Comparison of ENCODE assay signal across 19 cellular contexts in the genomic region with DNA sequence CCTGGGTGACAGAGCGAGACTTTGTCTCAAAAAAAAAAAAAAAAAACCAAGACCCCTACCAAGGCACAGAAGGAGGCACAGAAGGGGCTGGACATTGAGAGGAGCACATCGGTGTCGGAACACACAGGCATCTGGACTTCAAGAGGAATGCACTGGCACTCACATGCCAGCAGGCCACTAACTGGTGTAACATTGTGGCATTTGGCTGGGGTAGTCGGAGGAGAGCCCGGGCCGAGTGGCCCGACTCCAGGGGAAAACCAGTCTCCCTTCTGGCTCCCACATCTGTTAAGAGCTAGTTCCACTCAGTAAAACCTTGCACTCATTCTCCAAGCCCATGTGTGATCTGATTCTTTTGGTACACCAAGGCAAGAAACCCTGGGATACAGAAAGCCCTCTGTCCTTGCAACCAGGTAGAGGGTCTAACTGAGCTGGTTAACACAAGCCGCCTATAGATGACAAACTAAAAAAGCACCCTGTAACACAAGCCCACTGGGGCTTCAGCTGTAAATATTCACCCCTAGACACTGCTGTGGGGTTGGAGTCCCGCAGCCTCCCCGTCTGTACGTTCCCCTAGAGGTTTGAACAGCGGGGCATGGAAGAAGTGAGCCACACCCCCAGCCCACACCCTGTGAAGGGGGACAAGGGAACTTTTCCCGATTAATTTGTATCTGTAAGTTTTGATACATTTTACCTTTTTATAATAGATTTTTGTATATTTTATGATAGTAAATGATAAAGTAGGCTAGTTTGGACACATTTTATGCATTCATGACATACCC. TPM values are rescaled to one million over a fixed set of nuclear protein-coding genes. Genes with fewer than 3 reads are reported as not detected.
DNase-seq lines count a peak whose midpoint lies in the region; ATAC-seq, FAIRE-seq and TF ChIP-seq lines count a peak whose summit lies in the region.
"Had no signal": no experiment of that assay in that cellular context is flagged by ENCODE, and none has a peak within 500 bp of the region (broad histone marks: within the 10 kb centered on the region; RNA-seq: fewer than 3 reads in every experiment).

No MANE protein-coding gene starts in this region.

- no peak overlapping the region for H3K56ac ChIP-seq in H1 (replicated peaks; ENCODE audit: insufficient read length, low read depth, low read length)

- no peak for FAIRE-seq in H1 (lab: Jason Lieb, UNC)

- CTCF ChIA-PET in H1 (lab: Charles Lee; ENCODE audit: partially characterized antibody), result interaction anchor here (1.5 kb wide), 2 partner anchors 10 to 116 kb away, joined by 3 to 4 read pairs; no protein-coding TSS in a partner anchor

- no peak overlapping the region; the same call in 1 of the 2 replicates for H4K8ac ChIP-seq in H1 (ENCODE audit: extremely low read depth, insufficient read depth, low read length)

- no peak overlapping the region for H3K14ac ChIP-seq in H1 (ENCODE audit: insufficient read length)

- WGBS in H1 (ENCODE audit: extremely low coverage in 1 of 2, insufficient coverage in 1 of 2, insufficient read length in 1 of 2, insufficient replicate concordance in 2 of 2, low coverage in 1 of 2, low lambda C conversion rate in 2 of 2, missing lambda C conversion rate in 1 of 2), 2 experiments, result 93% methylated on average over 13 of the region's 13 CpGs; no CpG with 5 or more reads in 1 of the 2 experiments

- ATAC-seq in Right ventricle myocardium inferior (peak; percentile 74), HG02678 (IDR thresholded peaks at IDR 0.05; ENCODE audit: unreplicated experiment) (no peak), GM18907 (IDR thresholded peaks at IDR 0.05; ENCODE audit: unreplicated experiment) (no peak)

- H3K9me3 ChIP-seq in right atrium auricular region (no peaks in the 10 kb centered on the region), H1 (ENCODE audit: insufficient read depth in 2 of 2, low read depth in 1 of 2, low read length in 1 of 2) (peaks cover 6 to 10% of the 10 kb centered on the region in 2 experiments; a peak in 3 of 4 replicates)

- no peaks in the 10 kb centered on the region for H3K79me1 ChIP-seq in H1 (ENCODE audit: low read depth, low read length)

- no peak overlapping the region for H3K4ac ChIP-seq in H1 (replicated peaks; ENCODE audit: insufficient read length, low read depth, low read length)

- no peak overlapping the region for H3K9ac ChIP-seq in H1 (replicated peaks in 1 of 4; ENCODE audit: extremely low read depth in 1 of 4, low read depth in 3 of 4, low read length in 3 of 4)
- H3K9ac ChIP-seq: BLaER1 treated with 17β-estradiol and CSF1 and Interleukin-3, amounts not matched to agents 10 nM and 100 nM had no signal

- no peaks in the 10 kb centered on the region for H3K27me3 ChIP-seq in right atrium auricular region
- no peaks in the 10 kb centered on the region for H3K27me3 ChIP-seq in H1 (replicated peaks in 1 of 4; ENCODE audit: control insufficient read depth in 3 of 4, extremely low read depth in 1 of 4, insufficient read depth in 3 of 4, low read length in 3 of 4)
- H3K27me3 ChIP-seq: BLaER1 treated with 17β-estradiol and CSF1 and Interleukin-3, amounts not matched to agents 10 nM and 100 nM; SJSA1 had no signal

- H3K27ac ChIP-seq in right atrium auricular region, result no peak overlapping the region
- no peak overlapping the region for H3K27ac ChIP-seq in H1 (ENCODE audit: low read depth, low read length)
- H3K27ac ChIP-seq: BLaER1 treated with 17β-estradiol and CSF1 and Interleukin-3, amounts not matched to agents 10 nM and 100 nM; RWPE1; SJSA1 had no signal

- H4K20me1 ChIP-seq in H1 (replicated peaks in 1 of 2; ENCODE audit: control insufficient read depth in 1 of 2, insufficient read depth in 2 of 2, low read length in 2 of 2), result no peaks in the 10 kb centered on the region
- H4K20me1 ChIP-seq: BLaER1 treated with 17β-estradiol and CSF1 and Interleukin-3, amounts not matched to agents 10 nM and 100 nM had no signal

- H2BK12ac ChIP-seq in H1 (ENCODE audit: low read depth, low read length), result peak overlapping the region; percentile 80; the same call in 1 of the 2 replicates

- H3K4me2 ChIP-seq in H1 (ENCODE audit: insufficient read depth in 1 of 2, low read depth in 2 of 2, low read length in 2 of 2), result no peak overlapping the region
- H3K4me2 ChIP-seq: BLaER1 treated with 17β-estradiol and CSF1 and Interleukin-3, amounts not matched to agents 10 nM and 100 nM had no signal

- no peaks in the 10 kb centered on the region for H3K23me2 ChIP-seq in H1 (ENCODE audit: low read depth, low read length)

- no peak for TF ChIP-seq POLR2A in H1 (IDR thresholded peaks at IDR 0.05; ENCODE audit: control extremely low read depth in 1 of 2, low read depth in 2 of 2, low read length in 2 of 2)

- no peak overlapping the region for H4K91ac ChIP-seq in H1 (replicated peaks; ENCODE audit: insufficient read length, low read length)

- H2AFZ ChIP-seq in H1 (ENCODE audit: low read length), result peak overlapping the region; percentile 88

- H2BK20ac ChIP-seq in H1 (ENCODE audit: low read length), result 0 out of 2 replicates have a peak overlapping the region, but pooled peaks have one; percentile 72

- H3K36me3 ChIP-seq in right atrium auricular region, result no peaks in the 10 kb centered on the region
- H3K36me3 ChIP-seq in H1 (ENCODE audit: control insufficient read depth in 2 of 4, insufficient read depth in 4 of 4, low read length in 3 of 4), result no peaks in the 10 kb centered on the region
- H3K36me3 ChIP-seq: BLaER1 treated with 17β-estradiol and CSF1 and Interleukin-3, amounts not matched to agents 10 nM and 100 nM; SJSA1 had no signal

- H3K18ac ChIP-seq in H1 (ENCODE audit: extremely low read depth, low read length), result no peak overlapping the region

- H4K5ac ChIP-seq in H1 (ENCODE audit: insufficient read length, low read depth, low read length), result peak overlapping the region; percentile 65

- no peak overlapping the region for H3K23ac ChIP-seq in H1 (ENCODE audit: insufficient read length)

- no peak overlapping the region for H2BK15ac ChIP-seq in H1 (ENCODE audit: low read length)

- H3K4me1 ChIP-seq in right atrium auricular region, result no peaks in the 10 kb centered on the region
- no peaks in the 10 kb centered on the region for H3K4me1 ChIP-seq in H1 (replicated peaks in 1 of 4; ENCODE audit: control insufficient read depth in 3 of 4, insufficient read depth in 4 of 4, low read length in 3 of 4)
- H3K4me1 ChIP-seq: BLaER1 treated with 17β-estradiol and CSF1 and Interleukin-3, amounts not matched to agents 10 nM and 100 nM; SJSA1 had no signal

- peak overlapping the region; percentile 60; the same call in 1 of the 2 replicates for H2BK5ac ChIP-seq in H1 (ENCODE audit: low read depth, low read length)

- POLR2A ChIA-PET in H1 (lab: Charles Lee; ENCODE audit: partially characterized antibody), result interaction anchor here (0.9 to 1.0 kb wide), 2 partner anchors 22 to 24 kb away, joined by 3 to 5 read pairs; no protein-coding TSS in a partner anchor

- H3K4me3 ChIP-seq in right atrium auricular region (no peak overlapping the region), H1 (ENCODE audit: extremely low read depth in 1 of 4, insufficient read depth in 2 of 4, low read depth in 3 of 4, low read length in 4 of 4) (no peak overlapping the region)
- H3K4me3 ChIP-seq: BLaER1 treated with 17β-estradiol and CSF1 and Interleukin-3, amounts not matched to agents 10 nM and 100 nM; SJSA1 had no signal

- TF ChIP-seq CTCF in right atrium auricular region (IDR thresholded peaks at IDR 0.05), result no peak
- TF ChIP-seq CTCF in H1 (IDR thresholded peaks at IDR 0.05; ENCODE audit: control extremely low read depth in 1 of 3, insufficient read depth in 1 of 3, low read depth in 1 of 3, low read length in 3 of 3), result no peak

- intact Hi-C loops in Right ventricle myocardium inferior (cut with DNase I), result no loop called here

- H3K79me2 ChIP-seq in H1 (ENCODE audit: control insufficient read depth in 1 of 2, insufficient read depth in 2 of 2, low read length in 2 of 2), result no peaks in the 10 kb centered on the region

- 0 out of 2 replicates have a peak overlapping the region, but pooled peaks have one; percentile 39 for H2AK5ac ChIP-seq in H1 (ENCODE audit: low read depth, low read length)

- TF ChIP-seq RAD21 in H1 (IDR thresholded peaks at IDR 0.05 in 1 of 2, conservative IDR thresholded peaks at IDR 0.05 in 1 of 2; ENCODE audit: low read depth in 2 of 2, low read length in 2 of 2), result no peak

- DNase-seq in Right ventricle myocardium inferior (ENCODE audit: missing footprints), result no peak
- no peak for DNase-seq in right atrium auricular region (ENCODE audit: low spot score)
- DNase-seq in H1 (ENCODE audit: low read depth in 1 of 2, low spot score in 2 of 2), result no peak
- peak; percentile 14 for DNase-seq in myocyte (ENCODE audit: low read depth)
- no peak for DNase-seq in stimulated activated CD8-positive, alpha-beta memory T cell treated with anti-CD3 and anti-CD28 coated beads, Interleukin-4, amount 100 ng/mL, for 48 hours
- DNase-seq in stimulated activated CD4-positive, alpha-beta T cell treated with anti-CD3 and anti-CD28 coated beads, Interleukin-4, amount 100 ng/mL, for 4 hours, result no peak
- DNase-seq: H9; IMR-90; Kasumi-1; NCI-H187 treated with DMSO at 0.1 percent for 48 hours; NCI-H345; NCI-H526 treated with DMSO at 0.1 percent for 48 hours; NK-92 treated with Interleukin-12 subunit alpha and Interleukin-12 subunit beta, amount 100 ng/mL, for 24 hours; OCI-M1 had no signal

- no peak for TF ChIP-seq EP300 in H1 (IDR thresholded peaks at IDR 0.05; ENCODE audit: borderline replicate concordance in 1 of 2, low read depth in 2 of 2, low read length in 2 of 2)

- H2BK120ac ChIP-seq in H1 (replicated peaks; ENCODE audit: low read depth, low read length), result no peak overlapping the region

RNA-seq across cellular contexts. Expression of a gene that starts 17.2 kb away (rescaled TPM):
- total RNA-seq in Right ventricle myocardium inferior (65.7 TPM), right atrium auricular region (10 to 100 TPM; 44.8 to 46.4 TPM), myocyte (41.7 and 45.9 TPM in 2 replicates)
- 236 TPM in 2 replicates for total RNA-seq in H1 (2021; fragmentation: NEBNext Ultra II Directional; extraction: Animal tissue kit (Norgen Biotek cat#: 25700))
- 117 and 148 TPM in 2 replicates for polyA plus RNA-seq in H1 (2011; rRNA removed)
- polyA plus RNA-seq in H1 (2011; cell fraction: cytosol; rRNA removed), result 183 TPM
- 51.2 TPM for polyA plus RNA-seq in H1 (2011; cell fraction: nucleus; rRNA removed)
- 126 to 255 TPM (median 140 TPM) in 4 replicates for polyA plus RNA-seq in H1 (2012, experiment 1 of 2)
- 109 TPM for polyA plus RNA-seq in H1 (2012, experiment 2 of 2)
- polyA plus RNA-seq in H1 (2013, experiment 1 of 2), result 161 TPM
- 160 TPM for polyA plus RNA-seq in H1 (2013, experiment 2 of 2)
- polyA minus RNA-seq in H1 (2011; rRNA and poly(A)+ RNA removed), result 128 and 194 TPM in 2 replicates
- polyA minus RNA-seq in H1 (2011; cell fraction: cytosol; rRNA and poly(A)+ RNA removed), result 133 TPM
- polyA minus RNA-seq in H1 (2011; cell fraction: nucleus; rRNA and poly(A)+ RNA removed), result 92.6 TPM
- polyA plus RNA-seq in myocyte (2012), result 35.5 TPM

RNA-seq across cellular contexts. Expression of a gene that starts 32.2 kb away (rescaled TPM):
- total RNA-seq in Right ventricle myocardium inferior (0.14 TPM), right atrium auricular region (under 1 TPM in 1 of 2 donors, not detected in 1; 0.31 TPM), myocyte (0.16 TPM in 1 of 2 replicates, not detected in the other)
- 0.84 and 1.2 TPM in 2 replicates for total RNA-seq in H1 (2021; fragmentation: NEBNext Ultra II Directional; extraction: Animal tissue kit (Norgen Biotek cat#: 25700))
- polyA plus RNA-seq in H1 (2011; rRNA removed), result 0.31 and 0.42 TPM in 2 replicates
- 0.97 TPM for polyA plus RNA-seq in H1 (2011; cell fraction: cytosol; rRNA removed)
- polyA plus RNA-seq in H1 (2011; cell fraction: nucleus; rRNA removed), result 0.50 TPM
- polyA plus RNA-seq in H1 (2012, experiment 1 of 2), result 1.5 to 2.3 TPM (median 2.2 TPM) in 4 replicates
- 0.66 TPM for polyA plus RNA-seq in H1 (2012, experiment 2 of 2)
- polyA plus RNA-seq in H1 (2013, experiment 1 of 2), result 0.59 TPM
- polyA plus RNA-seq in H1 (2013, experiment 2 of 2), result 0.66 TPM
- 0.19 and 1.4 TPM in 2 replicates for polyA minus RNA-seq in H1 (2011; rRNA and poly(A)+ RNA removed)
- polyA minus RNA-seq in H1 (2011; cell fraction: cytosol; rRNA and poly(A)+ RNA removed), result not detected
- 0.40 TPM for polyA minus RNA-seq in H1 (2011; cell fraction: nucleus; rRNA and poly(A)+ RNA removed)
- 1.5 TPM for polyA plus RNA-seq in myocyte (2012)
- total RNA-seq: H9 had no signal

RNA-seq across cellular contexts. Expression of a gene that starts 52.3 kb away (rescaled TPM):
- total RNA-seq in Right ventricle myocardium inferior (776 TPM), right atrium auricular region (1,000 to 10,000 TPM; 1,281 to 1,828 TPM), myocyte (151 and 217 TPM in 2 replicates)
- 421 and 435 TPM in 2 replicates for total RNA-seq in H1 (2021; fragmentation: NEBNext Ultra II Directional; extraction: Animal tissue kit (Norgen Biotek cat#: 25700))
- 432 and 835 TPM in 2 replicates for polyA plus RNA-seq in H1 (2011; rRNA removed)
- 1,016 TPM for polyA plus RNA-seq in H1 (2011; cell fraction: cytosol; rRNA removed)
- polyA plus RNA-seq in H1 (2011; cell fraction: nucleus; rRNA removed), result 108 TPM
- 1,166 to 1,417 TPM (median 1,337 TPM) in 4 replicates for polyA plus RNA-seq in H1 (2012, experiment 1 of 2)
- 1,364 TPM for polyA plus RNA-seq in H1 (2012, experiment 2 of 2)
- 921 TPM for polyA plus RNA-seq in H1 (2013, experiment 1 of 2)
- 934 TPM for polyA plus RNA-seq in H1 (2013, experiment 2 of 2)
- polyA minus RNA-seq in H1 (2011; rRNA and poly(A)+ RNA removed), result 114 and 129 TPM in 2 replicates
- polyA minus RNA-seq in H1 (2011; cell fraction: cytosol; rRNA and poly(A)+ RNA removed), result 120 TPM
- 119 TPM for polyA minus RNA-seq in H1 (2011; cell fraction: nucleus; rRNA and poly(A)+ RNA removed)
- 246 TPM for polyA plus RNA-seq in myocyte (2012)
